Comparison of ENCODE assay signal across 26 cellular contexts in genomic region chr12:110917961-110918360, GRCh38. TPM values are rescaled to one million over a fixed set of nuclear protein-coding genes. Genes with fewer than 3 reads are reported as not detected.
DNase-seq lines count a peak whose midpoint lies in the region; ATAC-seq, FAIRE-seq and TF ChIP-seq lines count a peak whose summit lies in the region.
"Had no signal": no experiment of that assay in that cellular context is flagged by ENCODE, and none has a peak within 500 bp of the region (broad histone marks: within the 10 kb centered on the region; RNA-seq: fewer than 3 reads in every experiment).

No MANE protein-coding gene starts in this region.

- intact Hi-C loops in PC-9 (cut with micrococcal nuclease; ENCODE audit: unreplicated experiment) (loop anchor here (2.0 kb wide), 1 partner anchor 17 kb away; no protein-coding TSS in a partner anchor), endothelial cell of umbilical vein (cut with micrococcal nuclease) (loop anchor here (1.0 kb wide), 1 partner anchor 24 kb away; no protein-coding TSS in a partner anchor), psoas muscle (cut with DNase I) (no loop called here)

- H4K20me1 ChIP-seq in GM23338 (replicated peaks; ENCODE audit: insufficient read depth) (no peaks in the 10 kb centered on the region), PC-9 (ENCODE audit: insufficient read depth) (no peaks in the 10 kb centered on the region), endothelial cell of umbilical vein (replicated peaks; ENCODE audit: control insufficient read depth, extremely low read depth, insufficient read depth, low read length) (no peaks in the 10 kb centered on the region)

- peak overlapping the region; percentile 41; the same call in 1 of the 2 replicates for H3K27ac ChIP-seq in GM23338 (ENCODE audit: low read depth)
- peak overlapping the region; percentile 85 for H3K27ac ChIP-seq in PC-9
- H3K27ac ChIP-seq in endothelial cell of umbilical vein (ENCODE audit: insufficient read depth, low read depth, low read length), result peak overlapping the region; percentile 77
- peak overlapping the region; percentile 81 for H3K27ac ChIP-seq in psoas muscle
- H3K27ac ChIP-seq: body of pancreas, testis had no signal

- 42 to 60% (median 46%) methylated on average over 7 of the region's 7 CpGs for WGBS in psoas muscle, 3 donors

- H3K9ac ChIP-seq in endothelial cell of umbilical vein (replicated peaks; ENCODE audit: extremely low read depth, insufficient read depth, low read length), result peak overlapping the region; percentile 60

- peak; percentile 40 for FAIRE-seq in endothelial cell of umbilical vein (lab: Jason Lieb, UNC)
- FAIRE-seq: frontal cortex had no signal

- peak overlapping the region; percentile 54 for H2AFZ ChIP-seq in GM23338
- 0 out of 2 replicates have a peak overlapping the region, but pooled peaks have one; percentile 31 for H2AFZ ChIP-seq in PC-9
- no peak overlapping the region for H2AFZ ChIP-seq in endothelial cell of umbilical vein (ENCODE audit: low read depth, low read length)

- dilution Hi-C loops in endothelial cell of umbilical vein (cut with MboI; ENCODE audit: extremely low pct_ligation_motif_present, low sequenced_read_pairs), result no loop called here

- peaks cover 14% of the 10 kb centered on the region for H3K27me3 Mint-ChIP-seq in GM23338 (ENCODE audit: insufficient read depth, low read depth, poor library complexity)
- H3K27me3 Mint-ChIP-seq: activated CD8-positive, alpha-beta T cell treated with anti-CD3 and anti-CD28 coated beads for 36 hours had no signal

- H3K9me3 ChIP-seq in PC-9 (ENCODE audit: insufficient read depth, low read depth), result no peaks in the 10 kb centered on the region
- H3K9me3 ChIP-seq in endothelial cell of umbilical vein (replicated peaks; ENCODE audit: control insufficient read depth, insufficient read depth, low read length), result no peaks in the 10 kb centered on the region
- H3K9me3 ChIP-seq in psoas muscle, result no peaks in the 10 kb centered on the region
- H3K9me3 ChIP-seq: body of pancreas, testis had no signal

- no peaks in the 10 kb centered on the region for H3K27me3 ChIP-seq in GM23338 (ENCODE audit: insufficient read depth)
- no peaks in the 10 kb centered on the region for H3K27me3 ChIP-seq in PC-9 (ENCODE audit: insufficient read depth, low read depth)
- H3K27me3 ChIP-seq in endothelial cell of umbilical vein (ENCODE audit: control insufficient read depth in 2 of 2, insufficient read depth in 2 of 2, low read length in 2 of 2), result no peaks in the 10 kb centered on the region
- H3K27me3 ChIP-seq in psoas muscle (ENCODE audit: insufficient read depth in 3 of 3, low read length in 2 of 3), result peaks cover 0 to 1% (median 0%) of the 10 kb centered on the region in 3 donors
- H3K27me3 ChIP-seq: body of pancreas, testis had no signal

- no peaks in the 10 kb centered on the region for H3K79me2 ChIP-seq in GM23338 (replicated peaks; ENCODE audit: insufficient read depth)
- no peaks in the 10 kb centered on the region for H3K79me2 ChIP-seq in PC-9 (ENCODE audit: low read depth)
- H3K79me2 ChIP-seq in endothelial cell of umbilical vein (ENCODE audit: control insufficient read depth, insufficient read depth, low read length), result no peaks in the 10 kb centered on the region

- DNase-seq in GM23338 (ENCODE audit: low spot score), result no peak
- no peak for DNase-seq in PC-9
- no peak for DNase-seq in endothelial cell of umbilical vein (ENCODE audit: low read depth, low spot score)
- no peak for DNase-seq in psoas muscle
- DNase-seq in NCI-H2196 treated with DMSO at 0.1 percent for 48 hours (lab: John Stamatoyannopoulos, UW; ENCODE audit: unreplicated experiment), result no peak
- no peak for DNase-seq in UCSD-AML1 (lab: John Stamatoyannopoulos, UW; ENCODE audit: unreplicated experiment)
- DNase-seq: activated B cell treated with CpG ODN at 0.5 μM for 24 hours; activated CD8-positive, alpha-beta T cell treated with anti-CD3 and anti-CD28 coated beads for 36 hours; activated naive CD4-positive, alpha-beta T cell treated with anti-CD3 and anti-CD28 coated beads, Interleukin-2, amount 50 U/mL, for 16 hours; activated T-cell treated with anti-CD3 and anti-CD28 coated beads, Interleukin-2, amount 50 U/mL, for 4 hours; body of pancreas; COR-L47; NCI-H1105; NCI-H2081 treated with DMSO at 0.1 percent for 48 hours; NCI-H510A treated with DMSO at 0.1 percent for 48 hours; nucleus accumbens; retina; SHP77 treated with DMSO at 0.1 percent for 48 hours; T-helper 2 cell; testis had no signal

- peak overlapping the region; percentile 59; the same call in 1 of the 2 replicates for H3K27ac Mint-ChIP-seq in GM23338
- H3K27ac Mint-ChIP-seq: activated B cell treated with CpG ODN at 0.5 μM for 24 hours; activated CD8-positive, alpha-beta T cell treated with anti-CD3 and anti-CD28 coated beads for 36 hours; B cell had no signal

- H3K9me1 ChIP-seq in endothelial cell of umbilical vein (replicated peaks; ENCODE audit: control insufficient read depth, extremely low read depth, insufficient read depth, low read length), result no peaks in the 10 kb centered on the region

- no peaks in the 10 kb centered on the region for H3K36me3 Mint-ChIP-seq in GM23338 (ENCODE audit: low read depth)

- TF ChIP-seq CTCF in GM23338 (conservative IDR thresholded peaks at IDR 0.05; ENCODE audit: low read depth in 2 of 2) (no peak), PC-9 (conservative IDR thresholded peaks at IDR 0.05) (no peak), endothelial cell of umbilical vein (IDR thresholded peaks at IDR 0.05; ENCODE audit: extremely low read depth in 1 of 2, insufficient read depth in 1 of 2, low read depth in 1 of 2, low read length in 2 of 2) (no peak), psoas muscle (IDR thresholded peaks at IDR 0.05) (no peak)

- H3K4me1 ChIP-seq in GM23338 (ENCODE audit: insufficient read depth), result peaks cover 20% of the 10 kb centered on the region
- H3K4me1 ChIP-seq in PC-9 (replicated peaks; ENCODE audit: insufficient read depth), result peaks cover 29% of the 10 kb centered on the region
- peaks cover 17% of the 10 kb centered on the region for H3K4me1 ChIP-seq in endothelial cell of umbilical vein (ENCODE audit: control insufficient read depth, extremely low read depth, insufficient read depth, low read length)
- peaks cover 4% of the 10 kb centered on the region for H3K4me1 ChIP-seq in psoas muscle
- H3K4me1 ChIP-seq: body of pancreas, testis had no signal

- CTCF ChIA-PET in PC-9 (lab: Charles Lee), result no interaction called here
- CTCF ChIA-PET in endothelial cell of umbilical vein (lab: Charles Lee), result interaction anchor here (1.3 kb wide), 2 partner anchors 23 to 30 kb away, joined by 5 to 8 read pairs; no protein-coding TSS in a partner anchor

- H3K4me3 ChIP-seq in GM23338 (no peak overlapping the region), PC-9 (no peak overlapping the region), endothelial cell of umbilical vein (replicated peaks in 1 of 3; ENCODE audit: insufficient read depth in 1 of 3, low read depth in 1 of 3, low read length in 3 of 3) (no peak overlapping the region), psoas muscle (peak overlapping the region; percentile 53)
- H3K4me3 ChIP-seq: body of pancreas, testis had no signal

- BruUV-seq in PC-9 (replicated peaks; lab: Mats Ljungman, UMichigan) (TSS peak; percentile 80), endothelial cell of umbilical vein (replicated peaks; lab: Mats Ljungman, UMichigan) (TSS peak; percentile 86)

- H3K4me2 ChIP-seq in GM23338 (no peak overlapping the region), PC-9 (peak overlapping the region; percentile 56), endothelial cell of umbilical vein (ENCODE audit: insufficient read depth, low read length) (peak overlapping the region; percentile 1)

- no peaks in the 10 kb centered on the region for H3F3A ChIP-seq in GM23338 (replicated peaks; ENCODE audit: low read depth)
- peaks cover 28% of the 10 kb centered on the region for H3F3A ChIP-seq in PC-9 (ENCODE audit: insufficient read depth, low read depth)

- H3K36me3 ChIP-seq in GM23338 (ENCODE audit: insufficient read depth) (no peaks in the 10 kb centered on the region), PC-9 (ENCODE audit: low read depth) (no peaks in the 10 kb centered on the region), endothelial cell of umbilical vein (ENCODE audit: control insufficient read depth in 2 of 2, extremely low read depth in 1 of 2, insufficient read depth in 2 of 2, low read length in 2 of 2) (no peaks in the 10 kb centered on the region), psoas muscle (ENCODE audit: insufficient read depth in 1 of 2, low read depth in 1 of 2) (peaks cover 0 to 23% of the 10 kb centered on the region in 2 donors)

- H3K4me3 Mint-ChIP-seq in GM23338, result no peak overlapping the region
- H3K4me3 Mint-ChIP-seq: activated B cell treated with CpG ODN at 0.5 μM for 24 hours; activated CD8-positive, alpha-beta T cell treated with anti-CD3 and anti-CD28 coated beads for 36 hours; activated T-cell treated with anti-CD3 and anti-CD28 coated beads, Interleukin-2, amount 50 U/mL, for 4 hours; B cell had no signal

- no peaks in the 10 kb centered on the region for H3K9me3 Mint-ChIP-seq in GM23338
- H3K9me3 Mint-ChIP-seq: activated B cell treated with CpG ODN at 0.5 μM for 24 hours; activated CD8-positive, alpha-beta T cell treated with anti-CD3 and anti-CD28 coated beads for 36 hours; activated T-cell treated with anti-CD3 and anti-CD28 coated beads, Interleukin-2, amount 50 U/mL, for 4 hours had no signal

- ATAC-seq in GM23338 (no peak), psoas muscle (no peak), GM18505 (IDR thresholded peaks at IDR 0.05; ENCODE audit: unreplicated experiment) (no peak)
- ATAC-seq: activated CD8-positive, alpha-beta T cell treated with anti-CD3 and anti-CD28 coated beads for 36 hours; activated T-cell treated with anti-CD3 and anti-CD28 coated beads, Interleukin-2, amount 50 U/mL, for 4 hours; body of pancreas had no signal

- peaks cover 31% of the 10 kb centered on the region for H3K4me1 Mint-ChIP-seq in GM23338

- no peak for TF ChIP-seq POLR2A in endothelial cell of umbilical vein (IDR thresholded peaks at IDR 0.05; ENCODE audit: low read depth, low read length)
- TF ChIP-seq POLR2A in GM18505 (IDR thresholded peaks at IDR 0.05; ENCODE audit: borderline replicate concordance, extremely low read depth, insufficient read depth, insufficient read length), result no peak

- H3K9me2 ChIP-seq in GM23338 (ENCODE audit: insufficient read depth), result no peaks in the 10 kb centered on the region
- no peaks in the 10 kb centered on the region for H3K9me2 ChIP-seq in PC-9 (ENCODE audit: insufficient read depth)

- POLR2A ChIA-PET in PC-9 (lab: Charles Lee; ENCODE audit: unreplicated experiment), result no interaction called here
- POLR2A ChIA-PET in endothelial cell of umbilical vein (lab: Charles Lee), result no interaction called here

RNA-seq across cellular contexts. Expression of gene MYL2, which starts 2.4 kb away (rescaled TPM):
- not detected in 2 replicates for total RNA-seq in GM23338 (2014; rRNA removed; shearing (Covaris generic))
- not detected in 2 replicates for polyA plus RNA-seq in GM23338 (2016; fragmentation: Nextera tagmentation; extraction: Ambion mirVana)
- total RNA-seq in PC-9 (2021), result not detected in 2 replicates
- total RNA-seq in endothelial cell of umbilical vein, result 0.93 TPM in 1 of 2 replicates, not detected in the other
- not detected in 2 replicates for polyA plus RNA-seq in endothelial cell of umbilical vein
- 0.08 and 0.18 TPM in 2 replicates for polyA plus RNA-seq in endothelial cell of umbilical vein (2011; cell fraction: cytosol; rRNA removed)
- not detected in 2 replicates for polyA plus RNA-seq in endothelial cell of umbilical vein (2011; cell fraction: nucleus; rRNA removed)
- polyA plus RNA-seq in endothelial cell of umbilical vein (2012), result 0.31 TPM in 1 of 2 replicates, not detected in the other
- not detected in 2 replicates for polyA minus RNA-seq in endothelial cell of umbilical vein
- not detected for polyA minus RNA-seq in endothelial cell of umbilical vein (2011; cell fraction: cytosol; rRNA and poly(A)+ RNA removed)
- polyA minus RNA-seq in endothelial cell of umbilical vein (2011; cell fraction: nucleus; rRNA and poly(A)+ RNA removed), result not detected in 2 replicates
- total RNA-seq in psoas muscle, result over 10,000 TPM in 3 of 4 donors, 1,000 to 10,000 TPM in 1; 8,427 to 31,606 (median 20,652) TPM
- over 10,000 TPM in 2 of 3 donors, 1,000 to 10,000 TPM in 1; 7,765 to 17,490 (median 15,368) TPM for polyA plus RNA-seq in psoas muscle
- total RNA-seq: activated B cell treated with CpG ODN at 0.5 μM for 24 hours; activated CD8-positive, alpha-beta T cell treated with anti-CD3 and anti-CD28 coated beads for 36 hours; activated T-cell treated with anti-CD3 and anti-CD28 coated beads, Interleukin-2, amount 50 U/mL, for 4 hours; body of pancreas; epithelial cell of proximal tubule; frontal cortex; LHCN-M2; mucosa of gallbladder had no signal

Comparison
In these comparisons a context has a peak if more than half of its experiments do, and no peak if none do; other contexts are left out.
1. RNA of gene MYL2, which starts 2.4 kb away (total RNA-seq): 8,427 to 31,606 TPM in psoas muscle; 0.93 TPM in endothelial cell of umbilical vein, not detected in PC-9 and not detected in GM23338; every median in the first group is over 1,000 times any median in the second.
2. intact Hi-C loops: an anchor here in PC-9 (2.0 kb wide) and endothelial cell of umbilical vein (1.0 kb wide); none called in psoas muscle.
3. Peak in every context shown above with its lines, with median percentiles within 50 percentile points of each other: H3K27ac ChIP-seq.